Comparison of ENCODE assay signal across 39 cellular contexts in genomic region chr20:10613911-10614310, GRCh38.
"Had no signal": no experiment of that assay in that cellular context is flagged by ENCODE, and none has a peak within 500 bp of the region (broad histone marks: within the 10 kb centered on the region; RNA-seq: fewer than 3 reads in every experiment).

No MANE protein-coding gene starts in this region.

- H3K4me3 ChIP-seq: adrenal gland, ascending aorta, body of pancreas, breast epithelium, cardiac muscle cell had no signal

- H3K27me3 ChIP-seq: adrenal gland, ascending aorta, body of pancreas, brain microvascular endothelial cell, breast epithelium, cardiac muscle cell had no signal

- DNase-seq: activated effector memory CD4-positive, alpha-beta T cell treated with anti-CD3 and anti-CD28 coated beads, Interleukin-2, amount 50 U/mL, for 16 hours; activated effector memory CD4-positive, alpha-beta T cell treated with Interleukin-2 at 50 U/mL for 16 hours; activated gamma-delta T cell; activated gamma-delta T cell treated with Interleukin-2 at 50 U/mL for 16 hours; activated naive CD4-positive, alpha-beta T cell; activated naive CD4-positive, alpha-beta T cell treated with anti-CD3 and anti-CD28 coated beads for 36 hours; activated naive CD4-positive, alpha-beta T cell treated with anti-CD3 and anti-CD28 coated beads, Interleukin-2, amount 10 ng/mL, durations not matched to agents 7 days and 5 days; activated naive CD4-positive, alpha-beta T cell treated with anti-CD3 and anti-CD28 coated beads, Interleukin-2, amount 50 U/mL, for 16 hours; activated naive CD4-positive, alpha-beta T cell treated with Interleukin-2 at 50 U/mL for 16 hours; activated naive CD8-positive, alpha-beta T cell treated with anti-CD3 and anti-CD28 coated beads for 36 hours; activated naive CD8-positive, alpha-beta T cell treated with anti-CD3 and anti-CD28 coated beads, Interleukin-2, amount 10 ng/mL, durations not matched to agents 7 days and 5 days; activated naive CD8-positive, alpha-beta T cell treated with anti-CD3 and anti-CD28 coated beads, Interleukin-2, amount 50 U/mL, for 24 hours; activated T-cell treated with anti-CD3 and anti-CD28 coated beads for 4 hours; activated T-cell treated with anti-CD3 and anti-CD28 coated beads, Interleukin-2, amount 50 U/mL, for 1 hour; activated T-cell treated with anti-CD3 and anti-CD28 coated beads, Interleukin-2, amount 50 U/mL, for 24 hours; activated T-cell treated with anti-CD3 and anti-CD28 coated beads, Interleukin-2, amount 50 U/mL, for 4 hours; activated T-cell treated with anti-CD3 and anti-CD28 coated beads, Interleukin-2, amount 50 U/mL, for 48 hours; activated T-cell treated with anti-CD3 and anti-CD28 coated beads, Interleukin-2, amount 50 U/mL, for 72 hours; adrenal gland; amniotic stem cell; amygdala; anterior cingulate cortex; aorta; body of pancreas; brain microvascular endothelial cell; caudate nucleus; central memory CD4-positive, alpha-beta T cell; cerebellar nuclear complex had no signal

- H3K4me3 Mint-ChIP-seq: activated naive CD4-positive, alpha-beta T cell treated with anti-CD3 and anti-CD28 coated beads for 36 hours; activated naive CD4-positive, alpha-beta T cell treated with anti-CD3 and anti-CD28 coated beads, Interleukin-2, amount 10 ng/mL, durations not matched to agents 7 days and 5 days; activated naive CD4-positive, alpha-beta T cell treated with anti-CD3 and anti-CD28 coated beads, Interleukin-2, amount 50 U/mL, for 24 hours; activated naive CD8-positive, alpha-beta T cell; activated naive CD8-positive, alpha-beta T cell treated with anti-CD3 and anti-CD28 coated beads for 36 hours; activated naive CD8-positive, alpha-beta T cell treated with anti-CD3 and anti-CD28 coated beads, Interleukin-2, amount 10 ng/mL, durations not matched to agents 7 days and 5 days; activated naive CD8-positive, alpha-beta T cell treated with anti-CD3 and anti-CD28 coated beads, Interleukin-2, amount 50 U/mL, for 24 hours; activated T-cell treated with anti-CD3 and anti-CD28 coated beads, Interleukin-2, amount 50 U/mL, for 24 hours; activated T-cell treated with anti-CD3 and anti-CD28 coated beads, Interleukin-2, amount 50 U/mL, for 4 hours; activated T-cell treated with anti-CD3 and anti-CD28 coated beads, Interleukin-2, amount 50 U/mL, for 72 hours; activated T-helper 1 cell treated with anti-CD3 and anti-CD28 coated beads, Interleukin-12 subunit alpha, Interleukin-12 subunit beta, Interleukin-2, Interleukin-4 antibody, amounts not matched to agents 30 ng/mL and 10 ng/mL and 1 ng/mL, durations not matched to agents 14 hours and 24 hours and 36 hours; activated T-helper 17 cell treated with anti-CD3 and anti-CD28 coated beads, Interleukin-2, amount 50 U/mL, for 72 hours; brain; central memory CD8-positive, alpha-beta T cell had no signal

- ATAC-seq: activated naive CD4-positive, alpha-beta T cell treated with anti-CD3 and anti-CD28 coated beads, Interleukin-2, amount 50 U/mL, for 72 hours; activated naive CD8-positive, alpha-beta T cell treated with anti-CD3 and anti-CD28 coated beads, Interleukin-2, amount 50 U/mL, for 24 hours; activated T-cell treated with anti-CD3 and anti-CD28 coated beads, Interleukin-2, amount 50 U/mL, for 4 hours; activated T-cell treated with anti-CD3 and anti-CD28 coated beads, Interleukin-2, amount 50 U/mL, for 72 hours; activated T-helper 17 cell treated with anti-CD3 and anti-CD28 coated beads, Interleukin-2, amount 50 U/mL, for 72 hours; body of pancreas had no signal

- H3K9me3 ChIP-seq: adrenal gland, ascending aorta, body of pancreas, breast epithelium had no signal

- H3K27me3 Mint-ChIP-seq: activated naive CD4-positive, alpha-beta T cell treated with anti-CD3 and anti-CD28 coated beads, Interleukin-2, amount 10 ng/mL, durations not matched to agents 7 days and 5 days; activated naive CD4-positive, alpha-beta T cell treated with anti-CD3 and anti-CD28 coated beads, Interleukin-2, amount 50 U/mL, for 24 hours; activated naive CD8-positive, alpha-beta T cell; activated naive CD8-positive, alpha-beta T cell treated with anti-CD3 and anti-CD28 coated beads for 36 hours; activated naive CD8-positive, alpha-beta T cell treated with anti-CD3 and anti-CD28 coated beads, Interleukin-2, amount 10 ng/mL, durations not matched to agents 7 days and 5 days; activated naive CD8-positive, alpha-beta T cell treated with anti-CD3 and anti-CD28 coated beads, Interleukin-2, amount 50 U/mL, for 24 hours; activated T-cell treated with anti-CD3 and anti-CD28 coated beads, Interleukin-2, amount 50 U/mL, for 24 hours; activated T-helper 17 cell treated with anti-CD3 and anti-CD28 coated beads, Interleukin-2, amount 50 U/mL, for 72 hours; central memory CD8-positive, alpha-beta T cell had no signal

- H3K36me3 ChIP-seq: adrenal gland, ascending aorta, brain microvascular endothelial cell, breast epithelium, cardiac muscle cell had no signal

- H3K4me1 Mint-ChIP-seq: activated naive CD4-positive, alpha-beta T cell treated with anti-CD3 and anti-CD28 coated beads, Interleukin-2, amount 10 ng/mL, durations not matched to agents 7 days and 5 days; activated naive CD4-positive, alpha-beta T cell treated with anti-CD3 and anti-CD28 coated beads, Interleukin-2, amount 50 U/mL, for 24 hours; activated naive CD8-positive, alpha-beta T cell treated with anti-CD3 and anti-CD28 coated beads for 36 hours; activated naive CD8-positive, alpha-beta T cell treated with anti-CD3 and anti-CD28 coated beads, Interleukin-2, amount 50 U/mL, for 24 hours; activated T-helper 17 cell treated with anti-CD3 and anti-CD28 coated beads, Interleukin-2, amount 50 U/mL, for 72 hours; central memory CD8-positive, alpha-beta T cell had no signal

- H3K4me1 ChIP-seq: adrenal gland, body of pancreas, breast epithelium had no signal

- H3K27ac ChIP-seq: adrenal gland, ascending aorta, body of pancreas, brain microvascular endothelial cell, breast epithelium, cardiac muscle cell had no signal

- H3K27ac Mint-ChIP-seq: activated naive CD4-positive, alpha-beta T cell treated with anti-CD3 and anti-CD28 coated beads for 36 hours; activated naive CD4-positive, alpha-beta T cell treated with anti-CD3 and anti-CD28 coated beads, Interleukin-2, amount 10 ng/mL, durations not matched to agents 7 days and 5 days; activated naive CD4-positive, alpha-beta T cell treated with anti-CD3 and anti-CD28 coated beads, Interleukin-2, amount 50 U/mL, for 24 hours; activated naive CD4-positive, alpha-beta T cell treated with anti-CD3 and anti-CD28 coated beads, Interleukin-2, amount 50 U/mL, for 72 hours; activated naive CD8-positive, alpha-beta T cell; activated naive CD8-positive, alpha-beta T cell treated with anti-CD3 and anti-CD28 coated beads for 36 hours; activated naive CD8-positive, alpha-beta T cell treated with anti-CD3 and anti-CD28 coated beads, Interleukin-2, amount 10 ng/mL, durations not matched to agents 7 days and 5 days; activated naive CD8-positive, alpha-beta T cell treated with anti-CD3 and anti-CD28 coated beads, Interleukin-2, amount 50 U/mL, for 24 hours; activated T-cell treated with anti-CD3 and anti-CD28 coated beads, Interleukin-2, amount 50 U/mL, for 24 hours; activated T-cell treated with anti-CD3 and anti-CD28 coated beads, Interleukin-2, amount 50 U/mL, for 72 hours; activated T-helper 1 cell treated with anti-CD3 and anti-CD28 coated beads, Interleukin-12 subunit alpha, Interleukin-12 subunit beta, Interleukin-2, Interleukin-4 antibody, amounts not matched to agents 30 ng/mL and 10 ng/mL and 1 ng/mL, durations not matched to agents 14 hours and 24 hours and 36 hours; activated T-helper 17 cell treated with anti-CD3 and anti-CD28 coated beads, Interleukin-2, amount 50 U/mL, for 72 hours; activated T-helper 2 cell treated with anti-CD3 and anti-CD28 coated beads, Interferon-gamma antibody, Interleukin-2, Interleukin-4, amounts not matched to agents 10 μg/mL and 5 μg/mL and 100 μg/mL, durations not matched to agents 14 hours and 24 hours and 36 hours had no signal

- H3K9me3 Mint-ChIP-seq: activated naive CD4-positive, alpha-beta T cell treated with anti-CD3 and anti-CD28 coated beads for 36 hours; activated naive CD4-positive, alpha-beta T cell treated with anti-CD3 and anti-CD28 coated beads, Interleukin-2, amount 10 ng/mL, durations not matched to agents 7 days and 5 days; activated naive CD4-positive, alpha-beta T cell treated with anti-CD3 and anti-CD28 coated beads, Interleukin-2, amount 50 U/mL, for 24 hours; activated naive CD8-positive, alpha-beta T cell treated with anti-CD3 and anti-CD28 coated beads for 36 hours; activated naive CD8-positive, alpha-beta T cell treated with anti-CD3 and anti-CD28 coated beads, Interleukin-2, amount 10 ng/mL, durations not matched to agents 7 days and 5 days; activated naive CD8-positive, alpha-beta T cell treated with anti-CD3 and anti-CD28 coated beads, Interleukin-2, amount 50 U/mL, for 24 hours; activated T-cell treated with anti-CD3 and anti-CD28 coated beads, Interleukin-2, amount 50 U/mL, for 24 hours; activated T-cell treated with anti-CD3 and anti-CD28 coated beads, Interleukin-2, amount 50 U/mL, for 4 hours; activated T-cell treated with anti-CD3 and anti-CD28 coated beads, Interleukin-2, amount 50 U/mL, for 72 hours; activated T-helper 1 cell treated with anti-CD3 and anti-CD28 coated beads, Interleukin-12 subunit alpha, Interleukin-12 subunit beta, Interleukin-2, Interleukin-4 antibody, amounts not matched to agents 30 ng/mL and 10 ng/mL and 1 ng/mL, durations not matched to agents 14 hours and 24 hours and 36 hours; activated T-helper 17 cell treated with anti-CD3 and anti-CD28 coated beads, Interleukin-2, amount 50 U/mL, for 72 hours; activated T-helper 2 cell treated with anti-CD3 and anti-CD28 coated beads, Interferon-gamma antibody, Interleukin-2, Interleukin-4, amounts not matched to agents 10 μg/mL and 5 μg/mL and 100 μg/mL, durations not matched to agents 14 hours and 24 hours and 36 hours; central memory CD8-positive, alpha-beta T cell had no signal
